Comparison of ENCODE assay signal across 1 cellular context in genomic region chrX:48782795-48783194, GRCh38.
TF ChIP-seq lines count a peak whose summit lies in the region.

No MANE protein-coding gene starts in this region.

TF ChIP-seq in K562, 482 proteins besides CTCF, POLR2A, EP300 and RAD21 (continued from another document and continues in another):
- peak in 1 of 2 experiments; percentile 70; a peak in 1 of 4 replicates for TF ChIP-seq KDM4B (IDR thresholded peaks at IDR 0.05; ENCODE audit: borderline replicate concordance in 2 of 2, low read depth in 1 of 2)
- TF ChIP-seq MTA3 (IDR thresholded peaks at IDR 0.05; ENCODE audit: borderline replicate concordance) = peak; percentile 57
- no peak for TF ChIP-seq SRSF9 (IDR thresholded peaks at IDR 0.05; ENCODE audit: borderline replicate concordance, low read depth, low read length)
- peak; percentile 95 for TF ChIP-seq GATA2 (CRISPR knock-in tag; IDR thresholded peaks at IDR 0.05)
- no peak for TF ChIP-seq RBM15 (IDR thresholded peaks at IDR 0.05; ENCODE audit: insufficient read depth, low read length)
- no peak for TF ChIP-seq FOXJ2 (tag; IDR thresholded peaks at IDR 0.05)
- no peak for TF ChIP-seq ZFP91 (CRISPR knock-in tag; IDR thresholded peaks at IDR 0.05)
- no peak for TF ChIP-seq GABPA (tag; conservative IDR thresholded peaks at IDR 0.05; ENCODE audit: low read depth)
- TF ChIP-seq ILK (tag; IDR thresholded peaks at IDR 0.05; ENCODE audit: borderline replicate concordance, low read depth) = no peak
- peak; percentile 96 for TF ChIP-seq SMAD4 (CRISPR knock-in tag; conservative IDR thresholded peaks at IDR 0.05)
- no peak for TF ChIP-seq ZEB2 (IDR thresholded peaks at IDR 0.05)
- no peak for TF ChIP-seq CREB5 (CRISPR knock-in tag; IDR thresholded peaks at IDR 0.05)
- no peak for TF ChIP-seq ZBTB40 (IDR thresholded peaks at IDR 0.05)
- TF ChIP-seq ZBTB40 (CRISPR knock-in tag; IDR thresholded peaks at IDR 0.05) = no peak
- TF ChIP-seq SRSF1 (IDR thresholded peaks at IDR 0.05; ENCODE audit: low read depth, low read length) = no peak
- no peak for TF ChIP-seq ZHX1 (conservative IDR thresholded peaks at IDR 0.05; ENCODE audit: low read length)
- 0 out of 2 replicates have a peak, but pooled peaks have one; percentile 56 for TF ChIP-seq ZNF609 (CRISPR knock-in tag; IDR thresholded peaks at IDR 0.05; ENCODE audit: borderline replicate concordance)
- no peak for TF ChIP-seq ZNF398 (CRISPR knock-in tag; IDR thresholded peaks at IDR 0.05)
- TF ChIP-seq FOXA3 (CRISPR knock-in tag; conservative IDR thresholded peaks at IDR 0.05 in 1 of 2, IDR thresholded peaks at IDR 0.05 in 1 of 2) = no peak
- TF ChIP-seq HNRNPH1 (optimal IDR thresholded peaks at IDR 0.05; ENCODE audit: low read depth, low read length) = no peak
- TF ChIP-seq RERE (CRISPR knock-in tag; IDR thresholded peaks at IDR 0.05; ENCODE audit: borderline replicate concordance) = no peak
